Comparison of ENCODE assay signal across 1 cellular context in genomic region chr5:173055983-173056782, GRCh38.
TF ChIP-seq lines count a peak whose summit lies in the region.

Gene CREBRF, plus strand, starts transcription at chr5:173056352. Its CDS starts 24,424 bp downstream, at chr5:173080776.

TF ChIP-seq in K562, 482 proteins besides CTCF, POLR2A, EP300 and RAD21 (continued from another document and continues in another):
- TF ChIP-seq ZBTB33 (CRISPR knock-in tag; IDR thresholded peaks at IDR 0.05) (no peak), SRSF1 (IDR thresholded peaks at IDR 0.05; ENCODE audit: low read depth, low read length) (no peak), ZNF77 (CRISPR knock-in tag; IDR thresholded peaks at IDR 0.05) (no peak), ZC3H4 (CRISPR knock-in tag; IDR thresholded peaks at IDR 0.05; ENCODE audit: borderline replicate concordance) (no peak), ZNF23 (CRISPR knock-in tag; IDR thresholded peaks at IDR 0.05) (no peak), ZNF695 (CRISPR knock-in tag; IDR thresholded peaks at IDR 0.05) (0 out of 2 replicates have a peak, but pooled peaks have one; percentile 55), KLF13 (tag; IDR thresholded peaks at IDR 0.05; ENCODE audit: borderline replicate concordance, low read depth) (peak; percentile 93), USF2 (CRISPR knock-in tag; IDR thresholded peaks at IDR 0.05) (peak; percentile 100), MAFK (IDR thresholded peaks at IDR 0.05; ENCODE audit: low read length) (no peak), PATZ1 (CRISPR knock-in tag; IDR thresholded peaks at IDR 0.05; ENCODE audit: borderline replicate concordance) (no peak), TAF7 (tag; IDR thresholded peaks at IDR 0.05) (no peak), KLF16 (IDR thresholded peaks at IDR 0.05) (0 out of 2 replicates have a peak, but pooled peaks have one; percentile 6), GTF2E2 (tag; IDR thresholded peaks at IDR 0.05) (no peak), ZNF174 (CRISPR knock-in tag; IDR thresholded peaks at IDR 0.05) (no peak), MYNN (IDR thresholded peaks at IDR 0.05) (no peak), MYNN (CRISPR knock-in tag; IDR thresholded peaks at IDR 0.05) (no peak), ZNF197 (CRISPR knock-in tag; IDR thresholded peaks at IDR 0.05; ENCODE audit: low read depth) (no peak), ELF2 (CRISPR knock-in tag; IDR thresholded peaks at IDR 0.05) (peak; percentile 88), ZBTB12 (CRISPR knock-in tag; IDR thresholded peaks at IDR 0.05) (no peak), RBM22 (IDR thresholded peaks at IDR 0.05; ENCODE audit: low read depth, low read length, poor library complexity, severe bottlenecking) (no peak), POLR2AphosphoS2 (IDR thresholded peaks at IDR 0.05; ENCODE audit: low read length) (no peak), NFXL1 (CRISPR knock-in tag; IDR thresholded peaks at IDR 0.05) (no peak), PHF21A (IDR thresholded peaks at IDR 0.05; ENCODE audit: borderline replicate concordance, low read depth) (no peak), CGGBP1 (CRISPR knock-in tag; IDR thresholded peaks at IDR 0.05) (no peak), EZH2 (IDR thresholded peaks at IDR 0.05; ENCODE audit: borderline replicate concordance, low read depth, low read length) (no peak), PHTF2 (CRISPR knock-in tag; IDR thresholded peaks at IDR 0.05) (no peak), PHB2 (IDR thresholded peaks at IDR 0.05; ENCODE audit: low read depth) (no peak), KAT8 (IDR thresholded peaks at IDR 0.05; ENCODE audit: low read depth) (no peak), MYC (IDR thresholded peaks at IDR 0.05; ENCODE audit: low read depth, low read length) (peak; percentile 78), MYC (CRISPR knock-in tag; IDR thresholded peaks at IDR 0.05; ENCODE audit: borderline replicate concordance, low read depth) (no peak; the same call in 1 of the 2 replicates), ZBTB1 (CRISPR knock-in tag; IDR thresholded peaks at IDR 0.05; ENCODE audit: borderline replicate concordance, low read depth) (no peak; the same call in 1 of the 2 replicates), TFAM (CRISPR knock-in tag; conservative IDR thresholded peaks at IDR 0.05) (no peak), SETDB1 (IDR thresholded peaks at IDR 0.05; ENCODE audit: low read length) (no peak), TARDBP (IDR thresholded peaks at IDR 0.05) (no peak; the same call in 1 of the 2 replicates), ZNF133 (CRISPR knock-in tag; IDR thresholded peaks at IDR 0.05) (no peak), HMG20B (CRISPR knock-in tag; IDR thresholded peaks at IDR 0.05) (no peak), EP400 (IDR thresholded peaks at IDR 0.05) (peak; percentile 63), ZFP1 (CRISPR knock-in tag; IDR thresholded peaks at IDR 0.05) (no peak), GATAD2B (IDR thresholded peaks at IDR 0.05; ENCODE audit: borderline replicate concordance) (no peak), ZNF668 (CRISPR knock-in tag; IDR thresholded peaks at IDR 0.05) (no peak), GABPB1 (CRISPR knock-in tag; IDR thresholded peaks at IDR 0.05) (peak; percentile 81; the same call in 1 of the 2 replicates), POLR2G (IDR thresholded peaks at IDR 0.05; ENCODE audit: low read depth, low read length) (peak; percentile 73), THRA (IDR thresholded peaks at IDR 0.05) (no peak), IRF9 (tag; IDR thresholded peaks at IDR 0.05) (no peak), TCF7 (IDR thresholded peaks at IDR 0.05; ENCODE audit: borderline replicate concordance) (no peak), ZNF3 (CRISPR knock-in tag; IDR thresholded peaks at IDR 0.05) (no peak), ATF2 (CRISPR knock-in tag; IDR thresholded peaks at IDR 0.05) (no peak), POLR2B (IDR thresholded peaks at IDR 0.05; ENCODE audit: low read depth, partially characterized antibody) (peak; percentile 52), MXD1 (CRISPR knock-in tag; IDR thresholded peaks at IDR 0.05; ENCODE audit: borderline replicate concordance, poor library complexity, severe bottlenecking) (no peak), BMI1 (IDR thresholded peaks at IDR 0.05; ENCODE audit: low read length) (no peak), MXI1 (IDR thresholded peaks at IDR 0.05; ENCODE audit: low read depth, low read length) (peak; percentile 93), KDM4B (IDR thresholded peaks at IDR 0.05; ENCODE audit: borderline replicate concordance in 2 of 2, low read depth in 1 of 2) (peak in 1 of 2 experiments; percentile 86; a peak in 1 of 4 replicates), HEY1 (CRISPR knock-in tag; IDR thresholded peaks at IDR 0.05; ENCODE audit: borderline replicate concordance) (no peak), HOMEZ (CRISPR knock-in tag; IDR thresholded peaks at IDR 0.05) (no peak), MLLT1 (IDR thresholded peaks at IDR 0.05) (no peak)
